1 cellular context compared by ENCODE assay signal in genomic region chr6:15793288-15793687, GRCh38.
TF ChIP-seq lines count a peak whose summit lies in the region.

No MANE protein-coding gene starts in this region.

TF ChIP-seq in K562, 482 proteins besides CTCF, POLR2A, EP300 and RAD21 (continued from another document and continues in another):
- TF ChIP-seq MGA (IDR thresholded peaks at IDR 0.05) (peak; percentile 59), MEIS2 (IDR thresholded peaks at IDR 0.05; ENCODE audit: partially characterized antibody) (peak; percentile 63), HDAC8 (tag; IDR thresholded peaks at IDR 0.05) (no peak), ARID2 (IDR thresholded peaks at IDR 0.05) (no peak), THRAP3 (IDR thresholded peaks at IDR 0.05; ENCODE audit: borderline replicate concordance) (no peak), TAL1 (IDR thresholded peaks at IDR 0.05) (peak; percentile 77), ELF4 (CRISPR knock-in tag; IDR thresholded peaks at IDR 0.05) (no peak), CXXC5 (CRISPR knock-in tag; IDR thresholded peaks at IDR 0.05) (peak; percentile 51; the same call in 1 of the 2 replicates), NFIX (CRISPR knock-in tag; IDR thresholded peaks at IDR 0.05; ENCODE audit: low read depth) (no peak), SOX6 (IDR thresholded peaks at IDR 0.05) (peak; percentile 60; the same call in 1 of the 2 replicates), MECOM (CRISPR knock-in tag; IDR thresholded peaks at IDR 0.05) (0 out of 2 replicates have a peak, but pooled peaks have one; percentile 39), EZH2 (IDR thresholded peaks at IDR 0.05; ENCODE audit: borderline replicate concordance, low read depth, low read length) (no peak), SMAD4 (CRISPR knock-in tag; conservative IDR thresholded peaks at IDR 0.05) (peak; percentile 76), TFAP4 (CRISPR knock-in tag; IDR thresholded peaks at IDR 0.05; ENCODE audit: borderline replicate concordance) (peak; percentile 62), ZNF174 (CRISPR knock-in tag; IDR thresholded peaks at IDR 0.05) (no peak), POLR2G (IDR thresholded peaks at IDR 0.05; ENCODE audit: low read depth, low read length) (no peak), YBX1 (IDR thresholded peaks at IDR 0.05) (no peak), FOXM1 (IDR thresholded peaks at IDR 0.05; ENCODE audit: low read depth) (peak; percentile 60), FOXM1 (CRISPR knock-in tag; IDR thresholded peaks at IDR 0.05; ENCODE audit: low read depth) (no peak), RCOR1 (IDR thresholded peaks at IDR 0.05; ENCODE audit: borderline replicate concordance in 1 of 2, low read depth in 2 of 2, low read length in 2 of 2) (peak in 1 of 2 experiments; percentile 62; a peak in 1 of 4 replicates), NCOA1 (IDR thresholded peaks at IDR 0.05; ENCODE audit: low read depth) (peak; percentile 41; the same call in 1 of the 2 replicates), SPI1 (IDR thresholded peaks at IDR 0.05; ENCODE audit: borderline replicate concordance, low read depth, low read length) (no peak), ZNF316 (IDR thresholded peaks at IDR 0.05) (no peak), RBM34 (IDR thresholded peaks at IDR 0.05; ENCODE audit: borderline replicate concordance, insufficient read depth, low read length) (no peak), MAFG (tag; conservative IDR thresholded peaks at IDR 0.05) (no peak), ZEB2 (IDR thresholded peaks at IDR 0.05) (0 out of 2 replicates have a peak, but pooled peaks have one; percentile 55), ZNF699 (CRISPR knock-in tag; IDR thresholded peaks at IDR 0.05; ENCODE audit: insufficient replicate concordance) (no peak), FOXK2 (conservative IDR thresholded peaks at IDR 0.05 in 1 of 2, IDR thresholded peaks at IDR 0.05 in 1 of 2; ENCODE audit: low read depth in 2 of 2) (0 out of 4 replicates have a peak, but pooled peaks of 1 of the 2 experiments have one; percentile 19), ZBTB9 (CRISPR knock-in tag; IDR thresholded peaks at IDR 0.05) (no peak), SRSF9 (IDR thresholded peaks at IDR 0.05; ENCODE audit: borderline replicate concordance, low read depth, low read length) (no peak), MITF (IDR thresholded peaks at IDR 0.05) (peak; percentile 68; the same call in 1 of the 2 replicates), ARHGAP35 (IDR thresholded peaks at IDR 0.05; ENCODE audit: partially characterized antibody) (no peak), SUPT5H (IDR thresholded peaks at IDR 0.05) (no peak), CREB3L1 (IDR thresholded peaks at IDR 0.05; ENCODE audit: borderline replicate concordance, low read depth) (no peak), KLF16 (IDR thresholded peaks at IDR 0.05) (peak; percentile 78), ZNF146 (CRISPR knock-in tag; IDR thresholded peaks at IDR 0.05; ENCODE audit: unreplicated experiment) (no peak), THRB (CRISPR knock-in tag; conservative IDR thresholded peaks at IDR 0.05) (no peak), SMARCB1 (IDR thresholded peaks at IDR 0.05; ENCODE audit: insufficient read length, low read depth) (peak; percentile 80), USF2 (CRISPR knock-in tag; IDR thresholded peaks at IDR 0.05) (no peak), MCM7 (IDR thresholded peaks at IDR 0.05) (no peak), PHB2 (IDR thresholded peaks at IDR 0.05; ENCODE audit: low read depth) (no peak), ZNF274 (IDR thresholded peaks at IDR 0.05; ENCODE audit: borderline replicate concordance, low read depth, low read length) (0 out of 2 replicates have a peak, but pooled peaks have one; percentile 48), ETV5 (CRISPR knock-in tag; IDR thresholded peaks at IDR 0.05; ENCODE audit: low read depth) (0 out of 2 replicates have a peak, but pooled peaks have one; percentile 37)
